Comparison of ENCODE assay signal across 13 cellular contexts in genomic region chr4:112853662-112854256, GRCh38.
DNase-seq lines count a peak whose midpoint lies in the region; ATAC-seq, FAIRE-seq and TF ChIP-seq lines count a peak whose summit lies in the region.
"Had no signal": no experiment of that assay in that cellular context is flagged by ENCODE, and none has a peak within 500 bp of the region (broad histone marks: within the 10 kb centered on the region; RNA-seq: fewer than 3 reads in every experiment).

No MANE protein-coding gene starts in this region.

- H3K4me3 Mint-ChIP-seq in HFFc6, result no peak overlapping the region
- H3K4me3 Mint-ChIP-seq in mesothelial cell of epicardium, result no peak overlapping the region
- no peak overlapping the region for H3K4me3 Mint-ChIP-seq in natural killer cell treated with Interleukin-12 subunit alpha and Interleukin-12 subunit beta and Interleukin-15 and Interleukin-18, amount 100 ng/mL, for 72 hours
- H3K4me3 Mint-ChIP-seq: dendritic cell treated with granulocyte-macrophage colony-stimulating factor and Interleukin-4, amounts not matched to agents 40 ng/mL and 50 ng/mL, for 4 days had no signal

- TF ChIP-seq POLR2A in GM12878 (IDR thresholded peaks at IDR 0.05; ENCODE audit: low read depth, low read length), result no peak

- H3K4me1 ChIP-seq in GM12878 (ENCODE audit: control insufficient read depth, insufficient read depth, low read length), result no peaks in the 10 kb centered on the region

- H3K36me3 ChIP-seq in BJ (ENCODE audit: control insufficient read depth, insufficient read depth, low read length) (no peaks in the 10 kb centered on the region), GM12878 (ENCODE audit: control insufficient read depth in 2 of 2, insufficient read depth in 2 of 2, low read length in 1 of 2) (no peaks in the 10 kb centered on the region; a peak in 1 of 4 replicates)
- H3K36me3 ChIP-seq: HAP-1 had no signal

- TF ChIP-seq RAD21 in GM12878 (IDR thresholded peaks at IDR 0.05; ENCODE audit: insufficient read depth, low read depth, low read length), result peak; percentile 52; the same call in 1 of the 2 replicates

- DNase-seq in BJ (ENCODE audit: low read depth) (no peak), HFFc6 (no peak), GM12878 (ENCODE audit: low read depth, low spot score) (no peak), mesothelial cell of epicardium (ENCODE audit: low spot score in 2 of 2, unreplicated experiment in 2 of 2) (no peak), NOMO-1 (lab: John Stamatoyannopoulos, UW; ENCODE audit: unreplicated experiment in 2 of 2) (no peak), SIG-M5 (lab: John Stamatoyannopoulos, UW) (no peak)
- DNase-seq in natural killer cell treated with Interleukin-12 subunit alpha and Interleukin-12 subunit beta and Interleukin-15 and Interleukin-18, amount 100 ng/mL, for 72 hours (ENCODE audit: low spot score), result no peak
- DNase-seq: activated CD8-positive, alpha-beta memory T cell treated with anti-CD3 and anti-CD28 coated beads for 24 hours; DMS79 treated with DMSO at 0.1 percent for 48 hours; stimulated activated CD4-positive, alpha-beta T cell treated with anti-CD3 and anti-CD28 coated beads, Interleukin-4, amount 100 ng/mL, for 24 hours had no signal

- no peak overlapping the region for H3K27ac ChIP-seq in GM12878 (ENCODE audit: control insufficient read depth, insufficient read depth)

- no peak overlapping the region for H2AFZ ChIP-seq in GM12878 (ENCODE audit: control insufficient read depth, low read depth, low read length)

- H3K9ac ChIP-seq in GM12878 (ENCODE audit: control insufficient read depth, insufficient read depth, low read length), result no peak overlapping the region

- H3K27me3 ChIP-seq in BJ (ENCODE audit: control insufficient read depth, insufficient read depth, low read length) (no peaks in the 10 kb centered on the region; the same call in 1 of the 2 replicates), GM12878 (replicated peaks in 1 of 2; ENCODE audit: control insufficient read depth in 2 of 2, insufficient read depth in 2 of 2, low read length in 1 of 2) (no peaks in the 10 kb centered on the region)

- intact Hi-C loops in GM12878 (cut with micrococcal nuclease; ENCODE audit: unreplicated experiment), result loop anchor here (1.0 kb wide), 1 partner anchor 85 kb away; no protein-coding TSS in a partner anchor

- no peaks in the 10 kb centered on the region for H3K79me2 ChIP-seq in GM12878 (ENCODE audit: control insufficient read depth, insufficient read depth, low read length)

- WGBS in GM12878 (ENCODE audit: insufficient coverage, insufficient replicate concordance, low lambda C conversion rate, missing lambda C conversion rate), result 17% methylated on average over 3 of the region's 3 CpGs

- H3K4me2 ChIP-seq in GM12878 (ENCODE audit: control insufficient read depth, insufficient read depth), result no peak overlapping the region

- H3K27me3 Mint-ChIP-seq in HFFc6 (ENCODE audit: insufficient read depth) (peaks cover 2% of the 10 kb centered on the region; the same call in 1 of the 2 replicates), mesothelial cell of epicardium (ENCODE audit: low read depth) (no peaks in the 10 kb centered on the region)
- peaks cover 3 to 18% of the 10 kb centered on the region in 2 donors for H3K27me3 Mint-ChIP-seq in natural killer cell treated with Interleukin-12 subunit alpha and Interleukin-12 subunit beta and Interleukin-15 and Interleukin-18, amount 100 ng/mL, for 72 hours
- H3K27me3 Mint-ChIP-seq: dendritic cell treated with granulocyte-macrophage colony-stimulating factor and Interleukin-4, amounts not matched to agents 40 ng/mL and 50 ng/mL, for 4 days had no signal

- in situ Hi-C loops in GM12878 (cut with MboI), result no loop called here

- BruUV-seq in GM12878 (replicated peaks; lab: Mats Ljungman, UMichigan), result no TSS peak

- FAIRE-seq in GM12878 (lab: Jason Lieb, UNC), result peak; percentile 92

- no peak for TF ChIP-seq EP300 in GM12878 (IDR thresholded peaks at IDR 0.05; ENCODE audit: borderline replicate concordance in 1 of 2, control insufficient read depth in 1 of 2, low read depth in 2 of 2, low read length in 2 of 2)

- CTCF ChIA-PET in BJ (lab: Yijun Ruan, JAX) (interaction anchor here (0.9 to 2.6 kb wide), 5 partner anchors 16 to 88 kb away, joined by 3 to 15 read pairs (median 3); no protein-coding TSS in a partner anchor), GM12878 (lab: Yijun Ruan, JAX) (interaction anchor here (0.6 to 4.2 kb wide), 15 partner anchors 16 to 98 kb away, joined by 3 to 111 read pairs (median 4); no protein-coding TSS in a partner anchor)

- H3K36me3 Mint-ChIP-seq in HFFc6 (ENCODE audit: low read depth) (no peaks in the 10 kb centered on the region; the same call in 1 of the 2 replicates), mesothelial cell of epicardium (no peaks in the 10 kb centered on the region)
- no peaks in the 10 kb centered on the region for H3K36me3 Mint-ChIP-seq in natural killer cell treated with Interleukin-12 subunit alpha and Interleukin-12 subunit beta and Interleukin-15 and Interleukin-18, amount 100 ng/mL, for 72 hours

- RAD21 ChIA-PET in GM12878 (lab: Charles Lee; ENCODE audit: unreplicated experiment), result interaction anchor here (0.7 to 3.0 kb wide), 5 partner anchors 52 to 88 kb away, joined by 3 to 46 read pairs (median 4); no protein-coding TSS in a partner anchor

- H3K9me3 ChIP-seq in GM12878 (replicated peaks; ENCODE audit: control insufficient read depth, insufficient read depth, low read length), result no peaks in the 10 kb centered on the region
- H3K9me3 ChIP-seq: HAP-1 had no signal

- no peaks in the 10 kb centered on the region for H4K20me1 ChIP-seq in GM12878 (ENCODE audit: control insufficient read depth, insufficient read depth)

- ATAC-seq in GM12878 (no peak), GM19023 (IDR thresholded peaks at IDR 0.05; ENCODE audit: unreplicated experiment) (no peak)
- no peak for ATAC-seq in natural killer cell treated with Interleukin-12 subunit alpha and Interleukin-12 subunit beta and Interleukin-15 and Interleukin-18, amount 100 ng/mL, for 72 hours

- H3K9me3 Mint-ChIP-seq in HFFc6, result no peaks in the 10 kb centered on the region
- peaks cover 4% of the 10 kb centered on the region for H3K9me3 Mint-ChIP-seq in mesothelial cell of epicardium
- H3K9me3 Mint-ChIP-seq in natural killer cell treated with Interleukin-12 subunit alpha and Interleukin-12 subunit beta and Interleukin-15 and Interleukin-18, amount 100 ng/mL, for 72 hours, result peaks cover 6% of the 10 kb centered on the region
- H3K9me3 Mint-ChIP-seq: dendritic cell treated with granulocyte-macrophage colony-stimulating factor and Interleukin-4, amounts not matched to agents 40 ng/mL and 50 ng/mL, for 4 days had no signal

- TF ChIP-seq CTCF in BJ (IDR thresholded peaks at IDR 0.05; ENCODE audit: insufficient read depth, low read depth, low read length) (peak; percentile 27), HFFc6 (IDR thresholded peaks at IDR 0.05) (peak; percentile 81), GM12878 (IDR thresholded peaks at IDR 0.05 in 2 of 3, conservative IDR thresholded peaks at IDR 0.05 in 1 of 3; ENCODE audit: control insufficient read depth in 2 of 3, extremely low read depth in 1 of 3, insufficient read depth in 1 of 3, low read depth in 3 of 3, low read length in 3 of 3) (peak; percentile 24 to 44 (median 40); a peak in 4 of 6 replicates), mesothelial cell of epicardium (IDR thresholded peaks at IDR 0.05; ENCODE audit: unreplicated experiment) (peak; percentile 45)

- POLR2A ChIA-PET in BJ (lab: Charles Lee), result no interaction called here
- POLR2A ChIA-PET in GM12878 (lab: Charles Lee), result no interaction called here

- SMC1A ChIA-PET in GM12878 (lab: Charles Lee; ENCODE audit: uncharacterized antibody, unreplicated experiment), result interaction anchor here (0.6 to 4.4 kb wide), 15 partner anchors 13 to 93 kb away, joined by 3 to 83 read pairs (median 4); no protein-coding TSS in a partner anchor

- H3K4me3 ChIP-seq in BJ (ENCODE audit: low read depth, low read length), result no peak overlapping the region
- H3K4me3 ChIP-seq in GM12878, result no peak overlapping the region
- H3K4me3 ChIP-seq: HAP-1 had no signal

- no peak overlapping the region for H3K27ac Mint-ChIP-seq in HFFc6
- H3K27ac Mint-ChIP-seq in mesothelial cell of epicardium, result no peak overlapping the region
- no peak overlapping the region for H3K27ac Mint-ChIP-seq in natural killer cell treated with Interleukin-12 subunit alpha and Interleukin-12 subunit beta and Interleukin-15 and Interleukin-18, amount 100 ng/mL, for 72 hours
- H3K27ac Mint-ChIP-seq: dendritic cell treated with granulocyte-macrophage colony-stimulating factor and Interleukin-4, amounts not matched to agents 40 ng/mL and 50 ng/mL, for 4 days had no signal

- H3K4me1 Mint-ChIP-seq in HFFc6 (ENCODE audit: low read depth), result peaks cover 16% of the 10 kb centered on the region
- H3K4me1 Mint-ChIP-seq in mesothelial cell of epicardium, result no peaks in the 10 kb centered on the region
- H3K4me1 Mint-ChIP-seq in natural killer cell treated with Interleukin-12 subunit alpha and Interleukin-12 subunit beta and Interleukin-15 and Interleukin-18, amount 100 ng/mL, for 72 hours (ENCODE audit: low read depth in 2 of 2), result no peaks in the 10 kb centered on the region

TF ChIP-seq in GM12878, 131 proteins besides CTCF, POLR2A, EP300 and RAD21:
- TF ChIP-seq ZNF24 (IDR thresholded peaks at IDR 0.05), result peak; percentile 90
- no peak for TF ChIP-seq ETV6 (conservative IDR thresholded peaks at IDR 0.05 in 1 of 2, IDR thresholded peaks at IDR 0.05 in 1 of 2; ENCODE audit: borderline replicate concordance in 1 of 2, low read depth in 1 of 2)
- TF ChIP-seq MLLT1 (IDR thresholded peaks at IDR 0.05), result no peak
- TF ChIP-seq MEF2B (IDR thresholded peaks at IDR 0.05; ENCODE audit: partially characterized antibody, poor library complexity, severe bottlenecking), result no peak
- no peak for TF ChIP-seq HDAC6 (IDR thresholded peaks at IDR 0.05; ENCODE audit: unreplicated experiment)
- peak; percentile 43; the same call in 1 of the 2 replicates for TF ChIP-seq SMC3 (IDR thresholded peaks at IDR 0.05; ENCODE audit: borderline replicate concordance, low read length)

Comparison
In these comparisons a context has a peak if more than half of its experiments do, and no peak if none do; other contexts are left out.
1. CTCF ChIP-seq: peak in every context shown above with its lines; median percentile 81 in HFFc6; 45 in mesothelial cell of epicardium; 40 in GM12878; 27 in BJ.